In the genomic region with DNA sequence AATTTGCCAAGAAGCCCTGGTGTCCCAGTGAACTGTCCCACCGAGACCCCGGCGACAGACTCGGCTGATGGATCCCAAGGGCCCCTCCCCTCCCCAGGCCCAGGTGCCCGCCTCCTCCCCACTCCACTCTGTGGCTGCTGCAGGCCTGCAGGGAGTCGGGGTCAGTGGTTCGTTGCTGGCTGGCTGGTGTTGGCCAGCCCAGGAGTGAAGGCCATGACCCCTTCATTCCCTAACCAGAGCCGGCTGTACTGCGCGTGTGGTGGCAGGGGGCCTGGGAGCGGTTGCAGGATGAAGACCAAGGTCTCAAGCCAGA, we compare ENCODE assay signal across 10 cellular contexts. TPM values are rescaled to one million over a fixed set of nuclear protein-coding genes. Genes with fewer than 3 reads are reported as not detected.
"Had no signal": no experiment of that assay in that cellular context is flagged by ENCODE, and none has a peak within 500 bp of the region (broad histone marks: within the 10 kb centered on the region; RNA-seq: fewer than 3 reads in every experiment).

No MANE protein-coding gene starts in this region.

- H3K9me3 ChIP-seq: adrenal gland, gastroesophageal sphincter, pancreas, transverse colon had no signal

- H3K27ac ChIP-seq: adrenal gland, pancreas, SK-N-MC, transverse colon had no signal

- FAIRE-seq: pancreas had no signal

- H3K36me3 ChIP-seq: adrenal gland, pancreas, transverse colon, WERI-Rb-1 had no signal

- DNase-seq: central memory CD4-positive, alpha-beta T cell; cortex of kidney had no signal

- H3K27me3 ChIP-seq: adrenal gland, pancreas had no signal

- H3K4me3 ChIP-seq: adrenal gland, pancreas, SK-N-MC, transverse colon had no signal

RNA-seq across cellular contexts. Expression of gene TBX2, which starts 9.2 kb away (rescaled TPM):
- total RNA-seq: activated CD4-positive, alpha-beta T cell treated with anti-CD3 and anti-CD28 coated beads for 36 hours; activated CD8-positive, alpha-beta T cell treated with anti-CD3 and anti-CD28 coated beads for 36 hours had no signal
